10 cellular contexts compared by ENCODE assay signal in genomic region chr19:54364775-54365257, GRCh38. TPM values are rescaled to one million over a fixed set of nuclear protein-coding genes. Genes with fewer than 3 reads are reported as not detected.
DNase-seq lines count a peak whose midpoint lies in the region; ATAC-seq and TF ChIP-seq lines count a peak whose summit lies in the region.
"Had no signal": no experiment of that assay in that cellular context is flagged by ENCODE, and none has a peak within 500 bp of the region (broad histone marks: within the 10 kb centered on the region; RNA-seq: fewer than 3 reads in every experiment).

TSS of gene LAIR1 (minus strand) at chr19:54364931. CDS start at chr19:54364804, 127 bp downstream.

- H3K9me3 ChIP-seq in right lobe of liver, result no peaks in the 10 kb centered on the region
- no peaks in the 10 kb centered on the region for H3K9me3 ChIP-seq in stomach

- H3K4me3 ChIP-seq in right lobe of liver (peak within 1 kb of the TSS in 2 of 3 donors; percentile 16 to 40), stomach (peak within 1 kb of the TSS; percentile 12 to 32 (median 25))

- TF ChIP-seq POLR2A in right lobe of liver (IDR thresholded peaks at IDR 0.05), result peak; percentile 53
- no peak for TF ChIP-seq POLR2A in stomach (IDR thresholded peaks at IDR 0.05)

- 45% methylated on average over 9 of the region's 13 CpGs for WGBS in right lobe of liver (ENCODE audit: insufficient coverage, low coverage, low lambda C conversion rate, missing lambda C conversion rate)
- WGBS in stomach, 5 donors, result 44 to 70% (median 63%) methylated on average over 10 to 13 of the region's 13 CpGs

- H3K27me3 ChIP-seq in right lobe of liver (no peaks in the 10 kb centered on the region), stomach (peaks cover 0 to 13% (median 0%) of the 10 kb centered on the region in 3 donors)

- DNase-seq in SIG-M5 (lab: John Stamatoyannopoulos, UW), result peak; percentile 95
- DNase-seq in activated effector memory CD4-positive, alpha-beta T cell treated with anti-CD3 and anti-CD28 coated beads, Interleukin-2, amount 50 U/mL, for 16 hours, result peak; percentile 80
- no peak for DNase-seq in right lobe of liver
- peak; percentile 31 for DNase-seq in stomach
- DNase-seq in NCI-H187 treated with DMSO at 0.1 percent for 48 hours (lab: John Stamatoyannopoulos, UW), result no peak
- DNase-seq in NCI-H2029 treated with DMSO at 0.1 percent for 48 hours (lab: John Stamatoyannopoulos, UW), result no peak

- TF ChIP-seq CTCF in right lobe of liver (IDR thresholded peaks at IDR 0.05) (no peak), stomach (IDR thresholded peaks at IDR 0.05) (no peak)

- no peaks in the 10 kb centered on the region for H3K36me3 ChIP-seq in right lobe of liver
- no peaks in the 10 kb centered on the region for H3K36me3 ChIP-seq in stomach

- peak within 1 kb of the TSS in 2 of 3 donors; percentile 51 to 67 for H3K27ac ChIP-seq in right lobe of liver
- H3K27ac ChIP-seq in stomach, result peak within 1 kb of the TSS in 4 of 5 donors; percentile 50 to 80 (median 62)

- no peak for TF ChIP-seq EP300 in stomach (IDR thresholded peaks at IDR 0.05)

- ATAC-seq in right lobe of liver (peak; percentile 55 to 83 (median 64)), HG02840 (IDR thresholded peaks at IDR 0.05; ENCODE audit: low FRiP score, unreplicated experiment) (no peak), GM21526 (IDR thresholded peaks at IDR 0.05; ENCODE audit: low FRiP score, unreplicated experiment) (no peak)
- ATAC-seq: HCT116 had no signal

- intact Hi-C loops in right lobe of liver (cut with DNase I) (no loop called here), stomach (cut with DNase I; ENCODE audit: low total_unique reads) (no loop called here)

- H3K4me1 ChIP-seq in right lobe of liver, result no peaks in the 10 kb centered on the region
- peaks cover 0 to 12% (median 0%) of the 10 kb centered on the region in 4 donors for H3K4me1 ChIP-seq in stomach

RNA-seq across cellular contexts. Expression of gene LAIR1, which starts in this region (rescaled TPM):
- total RNA-seq in right lobe of liver, result 10 to 100 TPM in 2 of 6 experiments, 1 to 10 TPM in 4; 2.9 to 15.3 (median 4.9) TPM
- total RNA-seq in stomach, result 1 to 10 TPM in 4 of 5 donors, under 1 TPM in 1; 0.87 to 9.1 (median 1.3) TPM
- 1 to 10 TPM; 4.1 to 6.1 (median 5.4) TPM for polyA plus RNA-seq in stomach
- total RNA-seq: neural crest cell had no signal

Comparison
In these comparisons a context has a peak if more than half of its experiments do, and no peak if none do; other contexts are left out.
1. DNase-seq: peak in SIG-M5 (single experiment), activated effector memory CD4-positive, alpha-beta T cell treated with anti-CD3 and anti-CD28 coated beads, Interleukin-2, amount 50 U/mL, for 16 hours (single experiment) and stomach (single experiment); none in right lobe of liver (0 of 3), NCI-H187 treated with DMSO at 0.1 percent for 48 hours (single experiment) and NCI-H2029 treated with DMSO at 0.1 percent for 48 hours (single experiment).
2. ATAC-seq: peak in right lobe of liver (4 of 4); none in HG02840 (single experiment) and GM21526 (single experiment).